Comparison of ENCODE assay signal across 27 cellular contexts in the genomic region with DNA sequence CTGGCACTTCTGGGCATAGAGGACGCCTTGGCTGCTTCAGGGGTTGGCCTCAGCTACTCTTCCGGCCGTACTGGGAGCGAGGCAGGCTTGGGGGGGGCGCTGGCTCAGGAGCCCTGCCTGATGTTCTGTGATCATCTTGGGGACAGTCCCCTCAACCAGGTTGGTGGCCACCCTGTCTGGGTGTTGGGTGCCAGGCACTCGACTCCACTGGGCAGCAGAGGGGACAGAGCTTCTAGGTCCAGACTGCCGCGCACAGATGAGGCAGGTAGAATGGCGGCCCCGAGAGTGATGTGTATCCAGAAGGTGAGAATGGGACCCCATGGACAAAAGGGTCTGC.
"Had no signal": no experiment of that assay in that cellular context is flagged by ENCODE, and none has a peak within 500 bp of the region (broad histone marks: within the 10 kb centered on the region; RNA-seq: fewer than 3 reads in every experiment).

No MANE protein-coding gene starts in this region.

- ATAC-seq: effector memory CD8-positive, alpha-beta T cell; esophagus mucosa; gastrocnemius medialis; left colon; left lobe of liver; left ventricle myocardium superior; mucosa of descending colon had no signal

- H3K4me3 ChIP-seq: colonic mucosa, esophagus squamous epithelium, gastrocnemius medialis, heart right ventricle, lower lobe of right lung, mucosa of descending colon had no signal

- H3K27ac Mint-ChIP-seq: dendritic cell treated with granulocyte-macrophage colony-stimulating factor and Interleukin-4, amounts not matched to agents 40 ng/mL and 50 ng/mL, for 4 days; effector memory CD8-positive, alpha-beta T cell; endodermal cell; mesothelial cell of epicardium had no signal

- H3K36me3 ChIP-seq: colonic mucosa, esophagus squamous epithelium, gastrocnemius medialis, heart right ventricle, lower lobe of right lung had no signal

- H3K4me3 Mint-ChIP-seq: dendritic cell treated with granulocyte-macrophage colony-stimulating factor and Interleukin-4, amounts not matched to agents 40 ng/mL and 50 ng/mL, for 4 days; effector memory CD8-positive, alpha-beta T cell; endodermal cell; mesothelial cell of epicardium had no signal

- DNase-seq: colonic mucosa; cortex of kidney; effector CD8-positive, alpha-beta T cell; effector memory CD8-positive, alpha-beta T cell; erythroblast; esophagus squamous epithelium; foreskin fibroblast; foreskin melanocyte; gastrocnemius medialis; glutamatergic neuron; heart right ventricle; hippocampal formation; kidney glomerular epithelial cell; left colon; left ventricle myocardium superior; lower lobe of right lung; mesenchymal stem cell; mucosa of descending colon had no signal

- FAIRE-seq: endometrium, islet of Langerhans, keratinocyte had no signal

- H3K9me3 ChIP-seq: colonic mucosa, gastrocnemius medialis, mucosa of descending colon had no signal

- H3K27me3 ChIP-seq: colonic mucosa had no signal

- H3K27ac ChIP-seq: colonic mucosa, epithelial cell of prostate, esophagus squamous epithelium, gastrocnemius medialis, heart right ventricle, lower lobe of right lung had no signal

- H3K4me1 ChIP-seq: colonic mucosa, esophagus squamous epithelium, gastrocnemius medialis, heart right ventricle, lower lobe of right lung had no signal
